Comparison of ENCODE assay signal across 8 cellular contexts in genomic region chr1:181021155-181021554, GRCh38. TPM values are rescaled to one million over a fixed set of nuclear protein-coding genes. Genes with fewer than 3 reads are reported as not detected.
DNase-seq lines count a peak whose midpoint lies in the region; ATAC-seq and TF ChIP-seq lines count a peak whose summit lies in the region.

No MANE protein-coding gene starts in this region.

- no peak for ATAC-seq in natural killer cell treated with Interleukin-12 subunit alpha and Interleukin-12 subunit beta and Interleukin-15 and Interleukin-18, amount 100 ng/mL, for 72 hours
- ATAC-seq in HG03139 (IDR thresholded peaks at IDR 0.05; ENCODE audit: unreplicated experiment), result no peak
- no peak for ATAC-seq in HG02970 (IDR thresholded peaks at IDR 0.05; ENCODE audit: low FRiP score, unreplicated experiment)

- H3K4me3 ChIP-seq in BE2C (ENCODE audit: low read depth, low read length) (peak overlapping the region; percentile 89), choroid plexus epithelial cell (ENCODE audit: low read depth, low read length) (peak overlapping the region; percentile 94)
- peak overlapping the region; percentile 92 for H3K4me3 ChIP-seq in Jurkat, Clone E6-1 (ENCODE audit: low read length)

- no peak for TF ChIP-seq CTCF in BE2C (IDR thresholded peaks at IDR 0.05; ENCODE audit: low read depth, low read length)
- TF ChIP-seq CTCF in choroid plexus epithelial cell (conservative IDR thresholded peaks at IDR 0.05; ENCODE audit: low read depth, low read length), result no peak

- no peaks in the 10 kb centered on the region for H3K9me3 ChIP-seq in BE2C

- H3K27me3 Mint-ChIP-seq in natural killer cell treated with Interleukin-12 subunit alpha and Interleukin-12 subunit beta and Interleukin-15 and Interleukin-18, amount 100 ng/mL, for 72 hours, result peaks cover 5 to 7% of the 10 kb centered on the region in 2 donors

- H3K4me3 Mint-ChIP-seq in natural killer cell treated with Interleukin-12 subunit alpha and Interleukin-12 subunit beta and Interleukin-15 and Interleukin-18, amount 100 ng/mL, for 72 hours, result peak overlapping the region; percentile 86

- no peaks in the 10 kb centered on the region for H3K9me3 Mint-ChIP-seq in natural killer cell treated with Interleukin-12 subunit alpha and Interleukin-12 subunit beta and Interleukin-15 and Interleukin-18, amount 100 ng/mL, for 72 hours

- H3K4me1 ChIP-seq in BE2C, result no peaks in the 10 kb centered on the region

- H3K4me1 Mint-ChIP-seq in natural killer cell treated with Interleukin-12 subunit alpha and Interleukin-12 subunit beta and Interleukin-15 and Interleukin-18, amount 100 ng/mL, for 72 hours (ENCODE audit: low read depth in 2 of 2), result peaks cover 34 to 44% of the 10 kb centered on the region in 2 donors

- H3K36me3 Mint-ChIP-seq in natural killer cell treated with Interleukin-12 subunit alpha and Interleukin-12 subunit beta and Interleukin-15 and Interleukin-18, amount 100 ng/mL, for 72 hours, result no peaks in the 10 kb centered on the region

- H3K27me3 ChIP-seq in BE2C, result no peaks in the 10 kb centered on the region

- peak overlapping the region; percentile 82 to 99 for H3K27ac Mint-ChIP-seq in natural killer cell treated with Interleukin-12 subunit alpha and Interleukin-12 subunit beta and Interleukin-15 and Interleukin-18, amount 100 ng/mL, for 72 hours

- no peak for DNase-seq in BE2C
- no peak for DNase-seq in Jurkat, Clone E6-1 (ENCODE audit: low read depth, low spot score)
- no peak for DNase-seq in choroid plexus epithelial cell (ENCODE audit: low read depth)
- DNase-seq in natural killer cell treated with Interleukin-12 subunit alpha and Interleukin-12 subunit beta and Interleukin-15 and Interleukin-18, amount 100 ng/mL, for 72 hours (ENCODE audit: low spot score), result no peak
- DNase-seq in KG1 (lab: John Stamatoyannopoulos, UW), result no peak
- no peak for DNase-seq in H4 (ENCODE audit: low spot score)

- peaks cover 2% of the 10 kb centered on the region; the same call in 1 of the 2 replicates for H3K36me3 ChIP-seq in BE2C

RNA-seq across cellular contexts. Expression of gene STX6, which starts 1.5 kb away (rescaled TPM):
- polyA plus RNA-seq in BE2C (2012; ENCODE audit: insufficient read depth, insufficient read length, low read depth), result 22.1 TPM
- polyA plus RNA-seq in Jurkat, Clone E6-1 (2012; ENCODE audit: insufficient read depth, insufficient read length), result 10.9 TPM
- total RNA-seq in natural killer cell treated with Interleukin-12 subunit alpha and Interleukin-12 subunit beta and Interleukin-15 and Interleukin-18, amount 100 ng/mL, for 72 hours, result 10 to 100 TPM; 25.0 to 26.2 TPM
- 15.2 and 17.7 TPM in 2 replicates for total RNA-seq in H4 (2014; rRNA removed; shearing (Covaris generic))

RNA-seq across cellular contexts. Expression of gene MR1, which starts 12.6 kb away (rescaled TPM):
- 0.28 TPM for polyA plus RNA-seq in BE2C (2012; ENCODE audit: insufficient read depth, insufficient read length, low read depth)
- 15.4 TPM for polyA plus RNA-seq in Jurkat, Clone E6-1 (2012; ENCODE audit: insufficient read depth, insufficient read length)
- total RNA-seq in natural killer cell treated with Interleukin-12 subunit alpha and Interleukin-12 subunit beta and Interleukin-15 and Interleukin-18, amount 100 ng/mL, for 72 hours, result 10 to 100 TPM; 26.9 to 70.4 TPM
- 11.8 and 11.9 TPM in 2 replicates for total RNA-seq in H4 (2014; rRNA removed; shearing (Covaris generic))
